8 cellular contexts compared by ENCODE assay signal in genomic region chr4:153345011-153345981, GRCh38. TPM values are rescaled to one million over a fixed set of nuclear protein-coding genes. Genes with fewer than 3 reads are reported as not detected.
A peak's percentile ranks its signal among the peaks of the same experiment; 100 is the strongest.
DNase-seq lines count a peak whose midpoint lies in the region; ATAC-seq and TF ChIP-seq lines count a peak whose summit lies in the region.

No MANE protein-coding gene starts in this region.

- H3K27ac Mint-ChIP-seq in WTC11: peak overlapping the region; percentile 94

- peaks cover 35% of the 10 kb centered on the region for H3K4me1 Mint-ChIP-seq in WTC11

- H3K4me3 Mint-ChIP-seq in WTC11: peak overlapping the region; percentile 87

- H3K9me3 Mint-ChIP-seq in WTC11: no peaks in the 10 kb centered on the region

- no peak for TF ChIP-seq POLR2A in lower leg skin (IDR thresholded peaks at IDR 0.05)

- intact Hi-C loops in colonic mucosa (cut with DNase I) (loop anchor here (2.0 kb wide), 1 partner anchor 230 kb away; no protein-coding TSS in a partner anchor), lower leg skin (cut with DNase I; ENCODE audit: low total_unique reads) (loop anchor here (2.0 kb wide), 1 partner anchor 230 kb away; no protein-coding TSS in a partner anchor)

- peak overlapping the region; percentile 97 for H3K4me3 ChIP-seq in colonic mucosa
- H3K4me3 ChIP-seq in lower leg skin (ENCODE audit: low read depth, poor library complexity, severe bottlenecking): peak overlapping the region; percentile 66

- TF ChIP-seq CTCF in WTC11 (IDR thresholded peaks at IDR 0.05) (no peak), colonic mucosa (IDR thresholded peaks at IDR 0.05) (no peak), lower leg skin (IDR thresholded peaks at IDR 0.05) (no peak)

- no peaks in the 10 kb centered on the region for H3K27me3 ChIP-seq in colonic mucosa

- H3K9me3 ChIP-seq in colonic mucosa: no peaks in the 10 kb centered on the region

- H3K27ac ChIP-seq in colonic mucosa: no peak overlapping the region

- H3K9ac ChIP-seq in colonic mucosa (ENCODE audit: low read depth in 2 of 2, low read length in 2 of 2): peak overlapping the region; percentile 35 to 53

- WGBS in lower leg skin, 2 donors: 2 to 3% methylated on average over 34 to 44 of the region's 44 CpGs

- H3K36me3 ChIP-seq in colonic mucosa: no peaks in the 10 kb centered on the region

- H3K4me1 ChIP-seq in colonic mucosa: no peaks in the 10 kb centered on the region

- no peaks in the 10 kb centered on the region; the same call in 1 of the 2 replicates for H3K36me3 Mint-ChIP-seq in WTC11

- POLR2A ChIA-PET in WTC11 (lab: Charles Lee): interaction anchor here (1.6 kb wide), 1 partner anchor 121 kb away, joined by 5 read pairs; the partner anchor contains the start of gene TMEM131L

- CTCF ChIA-PET in WTC11 (lab: Charles Lee): interaction anchor here (1.1 to 2.7 kb wide), 5 partner anchors 73 to 294 kb away, joined by 3 to 8 read pairs (median 3); partner anchors contain the start of gene TMEM131L

- DNase-seq in NCI-H2081 (lab: John Stamatoyannopoulos, UW): peak; percentile 5 to 25
- no peak for DNase-seq in NCI-H2081 treated with DMSO at 0.1 percent for 48 hours (lab: John Stamatoyannopoulos, UW)
- DNase-seq in NCI-H146 (lab: John Stamatoyannopoulos, UW): peak; percentile 48
- peak; percentile 39 for DNase-seq in WTC11 (ENCODE audit: low spot score)
- peak; percentile 54 for DNase-seq in colonic mucosa
- DNase-seq in lower leg skin (ENCODE audit: low spot score in 2 of 2): no peak
- DNase-seq in stimulated activated CD8-positive, alpha-beta memory T cell treated with anti-CD3 and anti-CD28 coated beads, Interleukin-12 subunit alpha, Interleukin-12 subunit beta, amount 100 ng/mL, for 1 hour (ENCODE audit: low read depth): peak; percentile 21

- ATAC-seq in HG02840 (IDR thresholded peaks at IDR 0.05; ENCODE audit: low FRiP score, unreplicated experiment): peak; percentile 33
- peak; percentile 25 for ATAC-seq in WTC11

- H3K27me3 Mint-ChIP-seq in WTC11 (ENCODE audit: low read depth): no peaks in the 10 kb centered on the region

TF ChIP-seq in WTC11, 78 proteins besides CTCF, POLR2A, EP300 and RAD21:
- TF ChIP-seq ZSCAN18 (CRISPR knock-in tag; IDR thresholded peaks at IDR 0.05) (no peak), PREB (CRISPR knock-in tag; IDR thresholded peaks at IDR 0.05; ENCODE audit: borderline replicate concordance) (no peak), IRF1 (CRISPR knock-in tag; IDR thresholded peaks at IDR 0.05) (no peak), NFATC4 (CRISPR knock-in tag; IDR thresholded peaks at IDR 0.05) (0 out of 2 replicates have a peak, but pooled peaks have one; percentile 39), ATF1 (CRISPR knock-in tag; IDR thresholded peaks at IDR 0.05) (peak; percentile 5; the same call in 1 of the 2 replicates), HMGA2 (CRISPR knock-in tag; IDR thresholded peaks at IDR 0.05) (no peak), E2F4 (CRISPR knock-in tag; IDR thresholded peaks at IDR 0.05; ENCODE audit: borderline replicate concordance, low read depth) (no peak), ZNF416 (CRISPR knock-in tag; IDR thresholded peaks at IDR 0.05) (no peak)
- TF ChIP-seq, protein P1, sequence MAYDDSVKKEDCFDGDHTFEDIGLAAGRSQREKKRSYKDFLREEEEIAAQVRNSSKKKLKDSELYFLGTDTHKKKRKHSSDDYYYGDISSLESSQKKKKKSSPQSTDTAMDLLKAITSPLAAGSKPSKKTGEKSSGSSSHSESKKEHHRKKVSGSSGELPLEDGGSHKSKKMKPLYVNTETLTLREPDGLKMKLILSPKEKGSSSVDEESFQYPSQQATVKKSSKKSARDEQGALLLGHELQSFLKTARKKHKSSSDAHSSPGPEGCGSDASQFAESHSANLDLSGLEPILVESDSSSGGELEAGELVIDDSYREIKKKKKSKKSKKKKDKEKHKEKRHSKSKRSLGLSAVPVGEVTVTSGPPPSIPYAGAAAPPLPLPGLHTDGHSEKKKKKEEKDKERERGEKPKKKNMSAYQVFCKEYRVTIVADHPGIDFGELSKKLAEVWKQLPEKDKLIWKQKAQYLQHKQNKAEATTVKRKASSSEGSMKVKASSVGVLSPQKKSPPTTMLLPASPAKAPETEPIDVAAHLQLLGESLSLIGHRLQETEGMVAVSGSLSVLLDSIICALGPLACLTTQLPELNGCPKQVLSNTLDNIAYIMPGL (CRISPR knock-in tag; IDR thresholded peaks at IDR 0.05): peak; percentile 65; the same call in 1 of the 2 replicates

RNA-seq across cellular contexts. Expression of gene MND1, which starts 0.8 kb away (rescaled TPM):
- 35.9 to 36.7 TPM (median 36.0 TPM) in 3 replicates for total RNA-seq in WTC11 (2021)
- total RNA-seq in colonic mucosa: 10 to 100 TPM in 1 of 2 donors, 1 to 10 TPM in 1; 4.8 to 11.7 TPM
- total RNA-seq in lower leg skin: 1 to 10 TPM in 1 of 4 donors, under 1 TPM in 1, not detected in 2; 0.49 to 2.4 TPM

Comparison
In these comparisons a context has a peak if more than half of its experiments do, and no peak if none do; other contexts are left out.
1. DNase-seq: peak in NCI-H2081 (2 of 2), NCI-H146 (single experiment), WTC11 (single experiment), colonic mucosa (single experiment) and stimulated activated CD8-positive, alpha-beta memory T cell treated with anti-CD3 and anti-CD28 coated beads, Interleukin-12 subunit alpha, Interleukin-12 subunit beta, amount 100 ng/mL, for 1 hour (single experiment); none in NCI-H2081 treated with DMSO at 0.1 percent for 48 hours (single experiment) and lower leg skin (0 of 2).